ENCODE assay signal across 12 cellular contexts in the genomic region with DNA sequence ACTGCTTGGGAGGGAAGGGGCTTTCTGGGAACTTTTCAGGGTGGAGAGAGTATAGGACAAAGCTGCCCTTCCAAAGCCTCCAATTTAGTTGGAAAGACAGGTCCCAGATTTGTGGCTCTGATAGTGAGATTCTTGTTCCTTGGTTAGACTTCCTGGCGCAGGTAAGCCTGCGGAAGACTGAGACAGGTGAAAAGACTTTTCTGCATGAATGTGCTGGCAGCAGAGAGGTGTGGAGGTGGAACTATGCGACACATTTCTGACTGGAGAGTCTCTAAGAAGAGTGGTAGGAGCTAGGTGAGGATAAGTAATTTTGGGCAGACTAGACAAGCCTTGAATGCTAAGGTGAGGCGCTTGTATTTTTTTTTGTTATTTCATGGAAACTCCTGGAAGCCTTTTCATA. TPM values are rescaled to one million over a fixed set of nuclear protein-coding genes. Genes with fewer than 3 reads are reported as not detected.
A peak's percentile ranks its signal among the peaks of the same experiment; 100 is the strongest.
DNase-seq lines count a peak whose midpoint lies in the region; ATAC-seq, FAIRE-seq and TF ChIP-seq lines count a peak whose summit lies in the region.
"Had no signal": no experiment of that assay in that cellular context is flagged by ENCODE, and none has a peak within 500 bp of the region (broad histone marks: within the 10 kb centered on the region; RNA-seq: fewer than 3 reads in every experiment).

No MANE protein-coding gene starts in this region.

- H3K27me3 ChIP-seq in PC-9 (ENCODE audit: insufficient read depth, low read depth) (no peaks in the 10 kb centered on the region), ectodermal cell (ENCODE audit: control insufficient read depth, insufficient read depth, low read length, poor library complexity, severe bottlenecking) (no peaks in the 10 kb centered on the region)

- H3K4me1 ChIP-seq in PC-9 (replicated peaks; ENCODE audit: insufficient read depth) (peaks cover 7% of the 10 kb centered on the region), ectodermal cell (ENCODE audit: control insufficient read depth, insufficient read depth, low read length) (peaks cover 15% of the 10 kb centered on the region)

- TF ChIP-seq CTCF in PC-9 (conservative IDR thresholded peaks at IDR 0.05) (no peak), progenitor cell of endocrine pancreas (IDR thresholded peaks at IDR 0.05; ENCODE audit: unreplicated experiment) (no peak)

- H3K36me3 ChIP-seq in PC-9 (ENCODE audit: low read depth) (no peaks in the 10 kb centered on the region), ectodermal cell (ENCODE audit: control insufficient read depth, insufficient read depth, low read length) (no peaks in the 10 kb centered on the region)

- no peak overlapping the region for H3K27ac ChIP-seq in PC-9
- peak overlapping the region; percentile 19 for H3K27ac ChIP-seq in ectodermal cell (ENCODE audit: insufficient read depth, low read depth, low read length, poor library complexity, severe bottlenecking)

- DNase-seq in activated T-cell treated with anti-CD3 and anti-CD28 coated beads, Interleukin-2, amount 50 U/mL, for 72 hours: no peak
- DNase-seq in activated T-cell treated with anti-CD3 and anti-CD28 coated beads for 4 hours (no peak), PC-9 (no peak), progenitor cell of endocrine pancreas (ENCODE audit: low spot score, unreplicated experiment) (no peak), DMS153 (lab: John Stamatoyannopoulos, UW) (no peak), GM12891 (ENCODE audit: insufficient read length, low spot score) (no peak)
- DNase-seq: activated CD4-positive, alpha-beta T cell treated with anti-CD3 and anti-CD28 coated beads, Interleukin-2, amount 50 U/mL, for 48 hours; NCI-H2081 had no signal

- H3K9me2 ChIP-seq in PC-9 (ENCODE audit: insufficient read depth): no peaks in the 10 kb centered on the region

- H3K36me3 Mint-ChIP-seq in activated T-cell treated with anti-CD3 and anti-CD28 coated beads, Interleukin-2, amount 50 U/mL, for 72 hours (ENCODE audit: insufficient read depth in 2 of 2): peaks cover 6 to 19% of the 10 kb centered on the region in 2 donors
- peaks cover 5% of the 10 kb centered on the region for H3K36me3 Mint-ChIP-seq in progenitor cell of endocrine pancreas (ENCODE audit: insufficient read depth)

- no peaks in the 10 kb centered on the region for H3K79me2 ChIP-seq in PC-9 (ENCODE audit: low read depth)

- CTCF ChIA-PET in PC-9 (lab: Charles Lee): interaction anchor here (0.6 kb wide), 1 partner anchor 35 kb away, joined by 3 read pairs; no protein-coding TSS in a partner anchor

- H3K9me3 Mint-ChIP-seq in activated T-cell treated with anti-CD3 and anti-CD28 coated beads, Interleukin-2, amount 50 U/mL, for 72 hours: no peaks in the 10 kb centered on the region
- no peaks in the 10 kb centered on the region for H3K9me3 Mint-ChIP-seq in progenitor cell of endocrine pancreas (ENCODE audit: low read depth)

- H3K9me3 ChIP-seq in PC-9 (ENCODE audit: insufficient read depth, low read depth) (no peaks in the 10 kb centered on the region), ectodermal cell (ENCODE audit: control insufficient read depth, low read length) (no peaks in the 10 kb centered on the region)

- H3K27ac Mint-ChIP-seq in activated T-cell treated with anti-CD3 and anti-CD28 coated beads, Interleukin-2, amount 50 U/mL, for 72 hours: peak overlapping the region; percentile 86
- peak overlapping the region; percentile 46 for H3K27ac Mint-ChIP-seq in progenitor cell of endocrine pancreas

- H3K4me3 ChIP-seq in PC-9 (no peak overlapping the region), ectodermal cell (ENCODE audit: insufficient read depth, low read depth, low read length) (no peak overlapping the region)

- 96% methylated on average over 4 of the region's 4 CpGs for WGBS in ectodermal cell, 2 experiments

- no peaks in the 10 kb centered on the region for H4K20me1 ChIP-seq in PC-9 (ENCODE audit: insufficient read depth)

- H3K4me3 Mint-ChIP-seq in activated T-cell treated with anti-CD3 and anti-CD28 coated beads, Interleukin-2, amount 50 U/mL, for 72 hours: peak overlapping the region in 1 of 2 donors; percentile 5
- no peak overlapping the region for H3K4me3 Mint-ChIP-seq in progenitor cell of endocrine pancreas (ENCODE audit: low read depth)

- ATAC-seq in activated T-cell treated with anti-CD3 and anti-CD28 coated beads, Interleukin-2, amount 50 U/mL, for 72 hours (replicated peaks in 1 of 2): no peak
- no peak for ATAC-seq in GM18511 (IDR thresholded peaks at IDR 0.05; ENCODE audit: unreplicated experiment)

- intact Hi-C loops in PC-9 (cut with micrococcal nuclease; ENCODE audit: unreplicated experiment): no loop called here

- peaks cover 46% of the 10 kb centered on the region for H3K4me1 Mint-ChIP-seq in activated T-cell treated with anti-CD3 and anti-CD28 coated beads, Interleukin-2, amount 50 U/mL, for 72 hours (ENCODE audit: low read depth)
- H3K4me1 Mint-ChIP-seq in progenitor cell of endocrine pancreas (ENCODE audit: low read depth): peaks cover 7% of the 10 kb centered on the region

- no peak for TF ChIP-seq POLR2A in GM12891 (IDR thresholded peaks at IDR 0.05; ENCODE audit: low read depth, low read length)

- H3F3A ChIP-seq in PC-9 (ENCODE audit: insufficient read depth, low read depth): peaks cover 14% of the 10 kb centered on the region; the same call in 1 of the 2 replicates

- H3K27me3 Mint-ChIP-seq in activated T-cell treated with anti-CD3 and anti-CD28 coated beads, Interleukin-2, amount 50 U/mL, for 72 hours (ENCODE audit: low read depth): no peaks in the 10 kb centered on the region
- peaks cover 27% of the 10 kb centered on the region for H3K27me3 Mint-ChIP-seq in progenitor cell of endocrine pancreas

- H2AFZ ChIP-seq in PC-9: no peak overlapping the region

- POLR2A ChIA-PET in PC-9 (lab: Charles Lee; ENCODE audit: unreplicated experiment): interaction anchor here (0.5 kb wide), 1 partner anchor 121 kb away, joined by 4 read pairs; no protein-coding TSS in a partner anchor

- H3K4me2 ChIP-seq in PC-9: no peak overlapping the region

- FAIRE-seq in GM12891 (lab: Jason Lieb, UNC): no peak
- FAIRE-seq: frontal cortex had no signal

- BruUV-seq in PC-9 (replicated peaks; lab: Mats Ljungman, UMichigan): TSS peak; percentile 12

TF ChIP-seq in GM12891, 5 proteins besides CTCF, POLR2A, EP300 and RAD21:
- TF ChIP-seq POU2F2 (IDR thresholded peaks at IDR 0.05; ENCODE audit: low read depth, low read length) (no peak), PAX5 (IDR thresholded peaks at IDR 0.05; ENCODE audit: insufficient read depth, low read length, severe bottlenecking) (no peak), TAF1 (IDR thresholded peaks at IDR 0.05; ENCODE audit: low read depth, low read length) (no peak), SPI1 (IDR thresholded peaks at IDR 0.05; ENCODE audit: low read depth, low read length) (no peak), POLR2AphosphoS5 (IDR thresholded peaks at IDR 0.05; ENCODE audit: low read depth, low read length) (no peak)

RNA-seq across cellular contexts. Expression of a gene that starts 29.9 kb away (rescaled TPM):
- 10 to 100 TPM; 56.1 to 56.6 TPM for total RNA-seq in activated T-cell treated with anti-CD3 and anti-CD28 coated beads, Interleukin-2, amount 50 U/mL, for 72 hours
- total RNA-seq in PC-9 (2021) (74.6 and 84.9 TPM in 2 replicates), progenitor cell of endocrine pancreas (31.9 and 33.8 TPM in 2 replicates)
- 28.5 TPM for polyA plus RNA-seq in ectodermal cell (2013, experiment 1 of 4)
- 26.2 TPM for polyA plus RNA-seq in ectodermal cell (2013, experiment 2 of 4)
- 22.4 TPM for polyA plus RNA-seq in ectodermal cell (2013, experiment 3 of 4)
- 22.6 TPM for polyA plus RNA-seq in ectodermal cell (2013, experiment 4 of 4)
- polyA plus RNA-seq in GM12891 (2012; ENCODE audit: low read depth, missing spikeins): 53.0 TPM

RNA-seq across cellular contexts. Expression of a gene that starts 32.6 kb away (rescaled TPM):
- total RNA-seq in activated T-cell treated with anti-CD3 and anti-CD28 coated beads, Interleukin-2, amount 50 U/mL, for 72 hours: 10 to 100 TPM; 41.6 to 41.7 TPM
- total RNA-seq in PC-9 (2021): 18.1 and 20.2 TPM in 2 replicates
- 2.1 TPM for polyA plus RNA-seq in ectodermal cell (2013, experiment 1 of 4)
- polyA plus RNA-seq in ectodermal cell (2013, experiment 2 of 4): 2.2 TPM
- polyA plus RNA-seq in ectodermal cell (2013, experiment 3 of 4): 1.8 TPM
- polyA plus RNA-seq in ectodermal cell (2013, experiment 4 of 4): 2.2 TPM
- total RNA-seq in progenitor cell of endocrine pancreas: 2.9 and 3.1 TPM in 2 replicates
- polyA plus RNA-seq in GM12891 (2012; ENCODE audit: low read depth, missing spikeins): 20.0 TPM
- polyA plus RNA-seq: neural cell had no signal
